Comparison of ENCODE assay signal across 25 cellular contexts in the genomic region with DNA sequence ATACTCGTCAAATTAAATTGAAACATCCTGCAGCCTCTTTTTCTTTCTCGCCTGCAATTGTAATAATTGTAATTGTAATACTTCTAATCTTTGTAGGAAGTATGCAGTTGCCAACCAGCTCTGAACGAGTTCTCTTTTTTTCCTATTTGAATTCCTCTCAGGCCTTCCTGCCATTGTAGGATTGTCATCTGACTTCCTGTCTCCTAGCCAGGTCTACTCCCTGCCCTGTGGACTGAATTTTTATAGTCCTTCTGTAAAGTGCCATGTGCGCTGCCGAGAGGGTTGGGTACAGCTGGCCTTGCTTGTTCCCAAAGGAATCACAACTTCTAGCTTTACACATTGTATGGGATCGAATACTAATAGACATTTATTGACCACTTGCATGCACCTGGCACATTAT.
DNase-seq lines count a peak whose midpoint lies in the region; ATAC-seq and TF ChIP-seq lines count a peak whose summit lies in the region.
"Had no signal": no experiment of that assay in that cellular context is flagged by ENCODE, and none has a peak within 500 bp of the region (broad histone marks: within the 10 kb centered on the region; RNA-seq: fewer than 3 reads in every experiment).

No MANE protein-coding gene starts in this region.

- H3K4me3 ChIP-seq in right cardiac atrium (ENCODE audit: low read length) (no peak overlapping the region), BE2C (ENCODE audit: low read depth, low read length) (no peak overlapping the region)
- H3K4me3 ChIP-seq: GM12878, pancreas, SJSA1 had no signal

- TF ChIP-seq CTCF in BE2C (IDR thresholded peaks at IDR 0.05; ENCODE audit: low read depth, low read length), result no peak

- H3K36me3 Mint-ChIP-seq in activated CD4-positive, alpha-beta T cell treated with anti-CD3 and anti-CD28 coated beads, Interleukin-2, amount 10 ng/mL, durations not matched to agents 7 days and 5 days (ENCODE audit: low read depth), result peaks cover 7% of the 10 kb centered on the region

- no peaks in the 10 kb centered on the region for H3K27me3 Mint-ChIP-seq in activated CD4-positive, alpha-beta T cell treated with anti-CD3 and anti-CD28 coated beads, Interleukin-2, amount 10 ng/mL, durations not matched to agents 7 days and 5 days
- H3K27me3 Mint-ChIP-seq: type B pancreatic cell had no signal

- no peaks in the 10 kb centered on the region for H3K36me3 ChIP-seq in BE2C
- H3K36me3 ChIP-seq: pancreas had no signal

- H3K27me3 ChIP-seq in right cardiac atrium (ENCODE audit: control insufficient read depth, insufficient read depth) (no peaks in the 10 kb centered on the region), BE2C (no peaks in the 10 kb centered on the region)
- H3K27me3 ChIP-seq: pancreas, SJSA1 had no signal

- H3K4me3 Mint-ChIP-seq in activated CD4-positive, alpha-beta T cell treated with anti-CD3 and anti-CD28 coated beads, Interleukin-2, amount 10 ng/mL, durations not matched to agents 7 days and 5 days, result no peak overlapping the region
- H3K4me3 Mint-ChIP-seq: activated T-cell treated with anti-CD3 and anti-CD28 coated beads, Interleukin-2, amount 50 U/mL, for 72 hours; endodermal cell; type B pancreatic cell had no signal

- no peak overlapping the region for H3K27ac Mint-ChIP-seq in activated CD4-positive, alpha-beta T cell treated with anti-CD3 and anti-CD28 coated beads, Interleukin-2, amount 10 ng/mL, durations not matched to agents 7 days and 5 days
- H3K27ac Mint-ChIP-seq: activated T-cell treated with anti-CD3 and anti-CD28 coated beads, Interleukin-2, amount 50 U/mL, for 72 hours; endodermal cell; type B pancreatic cell had no signal

- peak; percentile 43 for DNase-seq in NCI-H2029 treated with DMSO at 0.1 percent for 48 hours (lab: John Stamatoyannopoulos, UW)
- no peak for DNase-seq in right cardiac atrium
- DNase-seq in pulmonary artery endothelial cell (ENCODE audit: low read depth, low spot score), result peak; percentile 82
- DNase-seq in BE2C, result no peak
- no peak for DNase-seq in activated CD4-positive, alpha-beta T cell treated with anti-CD3 and anti-CD28 coated beads, Interleukin-2, amount 10 ng/mL, durations not matched to agents 7 days and 5 days
- DNase-seq: activated naive CD4-positive, alpha-beta T cell treated with anti-CD3 and anti-CD28 coated beads, Interleukin-2, amount 50 U/mL, for 16 hours; activated T-cell treated with anti-CD3 and anti-CD28 coated beads, Interleukin-2, amount 50 U/mL, for 72 hours; AML-193; aorta; Caco-2; endodermal cell; GDM1; Karpas-422; NCI-H2171; NCI-H82; pancreas; stimulated activated CD4-positive, alpha-beta T cell treated with anti-CD3 and anti-CD28 coated beads, Interleukin-2, amount 100 ng/mL, for 24 hours; stimulated activated naive CD4-positive, alpha-beta T cell treated with Interleukin-2 at 50 U/mL for 16 hours; T-helper 2 cell had no signal

- WGBS in right cardiac atrium, result 47% methylated on average over 6 of the region's 6 CpGs

- peaks cover 5% of the 10 kb centered on the region for H3K4me1 ChIP-seq in right cardiac atrium (ENCODE audit: control insufficient read depth, insufficient read depth, low read length)
- H3K4me1 ChIP-seq in BE2C, result no peaks in the 10 kb centered on the region
- H3K4me1 ChIP-seq: Caco-2, pancreas had no signal

- POLR2A ChIA-PET in activated CD4-positive, alpha-beta T cell treated with anti-CD3 and anti-CD28 coated beads, Interleukin-2, amount 10 ng/mL, durations not matched to agents 7 days and 5 days (lab: Charles Lee), result no interaction called here

- H3K27ac ChIP-seq in cingulate gyrus (ENCODE audit: low read depth, low read length), result peak overlapping the region; percentile 55
- H3K27ac ChIP-seq in right cardiac atrium (ENCODE audit: low read length), result no peak overlapping the region
- H3K27ac ChIP-seq: pancreas, SJSA1 had no signal

- intact Hi-C loops in right cardiac atrium (cut with DNase I), result no loop called here

- CTCF ChIA-PET in activated CD4-positive, alpha-beta T cell treated with anti-CD3 and anti-CD28 coated beads, Interleukin-2, amount 10 ng/mL, durations not matched to agents 7 days and 5 days (lab: Charles Lee), result no interaction called here

- no peaks in the 10 kb centered on the region for H3K9me3 ChIP-seq in right cardiac atrium (ENCODE audit: control insufficient read depth, low read length)
- H3K9me3 ChIP-seq in BE2C, result no peaks in the 10 kb centered on the region
- H3K9me3 ChIP-seq: Caco-2, pancreas, SJSA1 had no signal

- peaks cover 2% of the 10 kb centered on the region for H3K9me3 Mint-ChIP-seq in activated CD4-positive, alpha-beta T cell treated with anti-CD3 and anti-CD28 coated beads, Interleukin-2, amount 10 ng/mL, durations not matched to agents 7 days and 5 days
- H3K9me3 Mint-ChIP-seq: type B pancreatic cell had no signal

- no peaks in the 10 kb centered on the region for H3K4me1 Mint-ChIP-seq in activated CD4-positive, alpha-beta T cell treated with anti-CD3 and anti-CD28 coated beads, Interleukin-2, amount 10 ng/mL, durations not matched to agents 7 days and 5 days

- ATAC-seq in right cardiac atrium, result peak; percentile 85 to 91
- ATAC-seq in GM21717 (IDR thresholded peaks at IDR 0.05; ENCODE audit: unreplicated experiment), result no peak
- ATAC-seq: activated CD4-positive, CD25-positive, alpha-beta regulatory T cell treated with anti-CD3 and anti-CD28 coated beads, Interleukin-2, amount 50 U/mL, for 24 hours; activated T-cell treated with anti-CD3 and anti-CD28 coated beads, Interleukin-2, amount 50 U/mL, for 72 hours; GM12878 had no signal

Comparison
In these comparisons a context has a peak if more than half of its experiments do, and no peak if none do; other contexts are left out.
1. DNase-seq: peak in NCI-H2029 treated with DMSO at 0.1 percent for 48 hours (single experiment) and pulmonary artery endothelial cell (single experiment); none in right cardiac atrium (0 of 3), BE2C (single experiment) and activated CD4-positive, alpha-beta T cell treated with anti-CD3 and anti-CD28 coated beads, Interleukin-2, amount 10 ng/mL, durations not matched to agents 7 days and 5 days (single experiment).